Comparison of ENCODE assay signal across 8 cellular contexts in the genomic region with DNA sequence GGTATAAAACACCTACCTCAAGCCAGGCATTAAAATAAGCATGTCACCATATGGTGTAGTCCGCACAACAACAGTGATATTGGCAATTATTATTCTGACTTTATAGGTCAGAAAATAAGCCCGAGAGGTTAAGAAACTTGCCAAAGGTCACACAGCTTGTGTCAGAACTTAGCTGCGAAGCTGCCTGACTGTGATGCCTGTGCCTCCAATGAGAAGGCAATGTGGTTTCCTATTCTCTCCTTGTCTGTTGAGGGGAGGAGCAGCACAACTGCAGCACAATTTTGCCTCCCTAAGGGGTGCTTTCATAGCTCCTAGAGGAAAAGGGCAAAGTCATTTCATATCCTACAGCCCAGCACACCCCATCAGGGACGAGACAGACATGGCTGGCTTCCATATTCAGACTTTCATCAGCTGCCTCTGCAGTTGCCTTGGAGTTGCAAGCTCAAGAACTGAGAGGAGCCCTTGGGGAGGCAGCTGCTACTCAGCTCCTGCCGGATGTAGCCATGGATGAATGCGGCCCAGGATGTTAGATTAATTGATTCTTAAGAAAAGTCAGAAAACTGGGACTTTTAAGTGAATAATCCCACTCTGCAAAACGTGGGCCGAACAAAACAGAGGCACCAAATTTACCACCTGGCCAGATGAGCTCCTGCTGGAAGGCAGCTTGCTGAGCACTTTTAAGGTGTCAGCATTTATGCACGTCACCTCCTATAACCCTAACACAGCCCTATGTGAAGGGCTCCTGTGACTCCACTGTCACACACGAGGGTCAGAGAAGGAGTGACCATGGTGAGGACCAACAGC. TPM values are rescaled to one million over a fixed set of nuclear protein-coding genes. Genes with fewer than 3 reads are reported as not detected.
A peak's percentile ranks its signal among the peaks of the same experiment; 100 is the strongest.
DNase-seq lines count a peak whose midpoint lies in the region; ATAC-seq and TF ChIP-seq lines count a peak whose summit lies in the region.

No MANE protein-coding gene starts in this region.

- peak overlapping the region; percentile 55 for H3K9ac ChIP-seq in mesenchymal stem cell (ENCODE audit: low read length)
- no peak overlapping the region for H3K9ac ChIP-seq in trophoblast cell (ENCODE audit: low read length)

- H3K4ac ChIP-seq in mesenchymal stem cell (ENCODE audit: low read depth in 1 of 2, low read length in 2 of 2) (no peak overlapping the region), trophoblast cell (ENCODE audit: low read depth, low read length) (no peak overlapping the region)

- no peak overlapping the region for H2BK120ac ChIP-seq in mesenchymal stem cell (ENCODE audit: low read depth, low read length)
- no peak overlapping the region for H2BK120ac ChIP-seq in trophoblast cell (ENCODE audit: insufficient read depth, low read length, poor library complexity)

- H4K91ac ChIP-seq in mesenchymal stem cell (ENCODE audit: low read length) (no peak overlapping the region), trophoblast cell (ENCODE audit: low read depth, low read length) (no peak overlapping the region)

- no peak overlapping the region for H4K8ac ChIP-seq in mesenchymal stem cell (ENCODE audit: low read length)
- H4K8ac ChIP-seq in trophoblast cell (ENCODE audit: low read depth, low read length), result no peak overlapping the region

- DNase-seq in AG10803 (ENCODE audit: low read depth), result peak; percentile 20
- DNase-seq in H7, result peak; percentile 43
- DNase-seq in activated naive CD8-positive, alpha-beta T cell treated with anti-CD3 and anti-CD28 coated beads for 36 hours, result no peak
- no peak for DNase-seq in mesenchymal stem cell
- DNase-seq in trophoblast cell, result no peak
- DNase-seq in stimulated activated CD4-positive, alpha-beta T cell treated with anti-CD3 and anti-CD28 coated beads, Interleukin-4, amount 100 ng/mL, for 4 hours, result no peak
- DNase-seq in NCI-H1930 (lab: John Stamatoyannopoulos, UW), result no peak

- TF ChIP-seq CTCF in AG10803 (conservative IDR thresholded peaks at IDR 0.05; ENCODE audit: low read length), result no peak

- H2BK12ac ChIP-seq in mesenchymal stem cell (ENCODE audit: low read length in 2 of 2) (no peak overlapping the region), trophoblast cell (ENCODE audit: low read length) (no peak overlapping the region)

- no peak overlapping the region for H4K12ac ChIP-seq in trophoblast cell (ENCODE audit: low read depth, low read length)

- no peak overlapping the region for H3K4me3 ChIP-seq in AG10803 (ENCODE audit: low read length)
- H3K4me3 ChIP-seq in H7 (ENCODE audit: insufficient read depth, low read depth, low read length), result no peak overlapping the region
- H3K4me3 ChIP-seq in mesenchymal stem cell (ENCODE audit: insufficient read depth in 1 of 2, low read depth in 1 of 2, low read length in 2 of 2), result peak overlapping the region in 1 of 2 experiments; percentile 30
- no peak overlapping the region for H3K4me3 ChIP-seq in trophoblast cell (ENCODE audit: low read depth, low read length)

- H3K79me2 ChIP-seq in trophoblast cell (ENCODE audit: control insufficient read depth, insufficient read depth, low read length, poor library complexity), result no peaks in the 10 kb centered on the region

- WGBS in mesenchymal stem cell, result 77% methylated on average over 10 of the region's 10 CpGs
- WGBS in trophoblast cell (ENCODE audit: extremely low coverage, insufficient coverage, insufficient read length), result no CpG with 5 or more reads among the region's 10 CpGs

- no peaks in the 10 kb centered on the region for H3K27me3 Mint-ChIP-seq in activated naive CD8-positive, alpha-beta T cell treated with anti-CD3 and anti-CD28 coated beads for 36 hours

- H3K4me3 Mint-ChIP-seq in activated naive CD8-positive, alpha-beta T cell treated with anti-CD3 and anti-CD28 coated beads for 36 hours, result peak overlapping the region; percentile 22

- H2BK5ac ChIP-seq in mesenchymal stem cell (ENCODE audit: low read depth, low read length, poor library complexity, severe bottlenecking), result no peak overlapping the region
- H2BK5ac ChIP-seq in trophoblast cell (ENCODE audit: low read depth, low read length, poor library complexity), result no peak overlapping the region

- H3K4me1 ChIP-seq in mesenchymal stem cell (ENCODE audit: control insufficient read depth, insufficient read depth, low read depth, low read length), result peaks cover 34% of the 10 kb centered on the region
- peaks cover 10 to 11% of the 10 kb centered on the region in 2 experiments for H3K4me1 ChIP-seq in trophoblast cell (ENCODE audit: control insufficient read depth in 1 of 2, insufficient read depth in 2 of 2, low read length in 2 of 2)

- H3K18ac ChIP-seq in mesenchymal stem cell (ENCODE audit: low read depth in 1 of 2, low read length in 2 of 2) (no peak overlapping the region), trophoblast cell (ENCODE audit: low read length) (no peak overlapping the region)

- H3K9me3 ChIP-seq in mesenchymal stem cell (ENCODE audit: control insufficient read depth, low read length), result no peaks in the 10 kb centered on the region
- no peaks in the 10 kb centered on the region for H3K9me3 ChIP-seq in trophoblast cell (ENCODE audit: insufficient read depth, low read depth, low read length)

- H3K27me3 ChIP-seq in H7 (ENCODE audit: control insufficient read depth, insufficient read depth, low read length) (no peaks in the 10 kb centered on the region), mesenchymal stem cell (ENCODE audit: control insufficient read depth in 1 of 2, insufficient read depth in 1 of 2, low read length in 2 of 2) (no peaks in the 10 kb centered on the region), trophoblast cell (ENCODE audit: insufficient read depth, low read length) (no peaks in the 10 kb centered on the region)

- H3K36me3 ChIP-seq in H7 (replicated peaks; ENCODE audit: control insufficient read depth, insufficient read depth, low read length) (peaks cover 6% of the 10 kb centered on the region), mesenchymal stem cell (ENCODE audit: control insufficient read depth in 1 of 2, insufficient read depth in 2 of 2, low read depth in 1 of 2, low read length in 2 of 2) (no peaks in the 10 kb centered on the region), trophoblast cell (ENCODE audit: control insufficient read depth in 1 of 2, insufficient read depth in 2 of 2, low read length in 2 of 2) (no peaks in the 10 kb centered on the region)

- H3K27ac Mint-ChIP-seq in activated naive CD8-positive, alpha-beta T cell treated with anti-CD3 and anti-CD28 coated beads for 36 hours, result no peak overlapping the region

- H2AK5ac ChIP-seq in mesenchymal stem cell (ENCODE audit: low read length, severe bottlenecking) (peak overlapping the region; percentile 4), trophoblast cell (ENCODE audit: low read length) (no peak overlapping the region)

- ATAC-seq in GM21367 (IDR thresholded peaks at IDR 0.05; ENCODE audit: unreplicated experiment), result no peak

- no peak overlapping the region for H3K4me2 ChIP-seq in mesenchymal stem cell (ENCODE audit: low read length, poor library complexity, severe bottlenecking)
- no peak overlapping the region for H3K4me2 ChIP-seq in trophoblast cell (ENCODE audit: low read length)

- H3K79me1 ChIP-seq in mesenchymal stem cell (replicated peaks; ENCODE audit: low read length, poor library complexity, severe bottlenecking) (no peaks in the 10 kb centered on the region), trophoblast cell (ENCODE audit: low read length) (peaks cover 7% of the 10 kb centered on the region)

- H3K14ac ChIP-seq in mesenchymal stem cell (ENCODE audit: low read length in 2 of 2) (no peak overlapping the region), trophoblast cell (ENCODE audit: low read length) (no peak overlapping the region)

- H3K9me3 Mint-ChIP-seq in activated naive CD8-positive, alpha-beta T cell treated with anti-CD3 and anti-CD28 coated beads for 36 hours, result no peaks in the 10 kb centered on the region

- H3K36me3 Mint-ChIP-seq in activated naive CD8-positive, alpha-beta T cell treated with anti-CD3 and anti-CD28 coated beads for 36 hours, result no peaks in the 10 kb centered on the region

- no peak overlapping the region for H2BK15ac ChIP-seq in mesenchymal stem cell (ENCODE audit: low read depth, poor library complexity, severe bottlenecking)

- peaks cover 17% of the 10 kb centered on the region for H3K4me1 Mint-ChIP-seq in activated naive CD8-positive, alpha-beta T cell treated with anti-CD3 and anti-CD28 coated beads for 36 hours

- H3K23ac ChIP-seq in mesenchymal stem cell (ENCODE audit: low read length in 2 of 2), result no peak overlapping the region
- no peak overlapping the region for H3K23ac ChIP-seq in trophoblast cell (ENCODE audit: low read length)

- H3K27ac ChIP-seq in mesenchymal stem cell (ENCODE audit: low read length, poor library complexity, severe bottlenecking) (no peak overlapping the region), trophoblast cell (ENCODE audit: low read depth, low read length) (no peak overlapping the region)

- H2AFZ ChIP-seq in mesenchymal stem cell (ENCODE audit: low read depth, low read length) (no peak overlapping the region), trophoblast cell (ENCODE audit: insufficient read depth, low read length, poor library complexity) (no peak overlapping the region)

RNA-seq across cellular contexts. Expression of a gene that starts 38.5 kb away (rescaled TPM):
- total RNA-seq in H7 (2014; rRNA removed; shearing (Covaris generic)), result 1.7 and 3.3 TPM in 2 replicates
- under 1 TPM; 0.56 to 0.98 TPM for total RNA-seq in activated naive CD8-positive, alpha-beta T cell treated with anti-CD3 and anti-CD28 coated beads for 36 hours
- polyA plus RNA-seq in mesenchymal stem cell (2013, experiment 1 of 2), result 0.01 TPM
- 0.03 TPM for polyA plus RNA-seq in mesenchymal stem cell (2013, experiment 2 of 2)
- polyA plus RNA-seq in trophoblast cell (2013), result 1.2 and 1.3 TPM in 2 replicates

Comparison
In these comparisons a context has a peak if more than half of its experiments do, and no peak if none do; other contexts are left out.
1. DNase-seq: peak in AG10803 (single experiment) and H7 (single experiment); none in activated naive CD8-positive, alpha-beta T cell treated with anti-CD3 and anti-CD28 coated beads for 36 hours (single experiment), mesenchymal stem cell (single experiment), trophoblast cell (0 of 2), stimulated activated CD4-positive, alpha-beta T cell treated with anti-CD3 and anti-CD28 coated beads, Interleukin-4, amount 100 ng/mL, for 4 hours (0 of 2) and NCI-H1930 (0 of 2).